Comparison of ENCODE assay signal across 21 cellular contexts in genomic region chr6:167647750-167648470, GRCh38.
"Had no signal": no experiment of that assay in that cellular context is flagged by ENCODE, and none has a peak within 500 bp of the region (broad histone marks: within the 10 kb centered on the region; RNA-seq: fewer than 3 reads in every experiment).

No MANE protein-coding gene starts in this region.

- H3K9me3 Mint-ChIP-seq: activated naive CD4-positive, alpha-beta T cell treated with anti-CD3 and anti-CD28 coated beads, Interleukin-2, amount 50 U/mL, for 24 hours; memory B cell; nephron had no signal

- H3K4me3 ChIP-seq: ascending aorta, prostate gland, skin epidermis, testis, upper lobe of left lung had no signal

- H3K36me3 ChIP-seq: ascending aorta, prostate gland, upper lobe of left lung had no signal

- H3K36me3 Mint-ChIP-seq: activated naive CD4-positive, alpha-beta T cell treated with anti-CD3 and anti-CD28 coated beads, Interleukin-2, amount 50 U/mL, for 24 hours; memory B cell had no signal

- H3K4me3 Mint-ChIP-seq: activated naive CD4-positive, alpha-beta T cell treated with anti-CD3 and anti-CD28 coated beads, Interleukin-2, amount 50 U/mL, for 24 hours; memory B cell; nephron had no signal

- H3K27me3 ChIP-seq: ascending aorta, testis, upper lobe of left lung had no signal

- H3K9me3 ChIP-seq: ascending aorta, prostate gland, testis, upper lobe of left lung had no signal

- H3K4me1 ChIP-seq: ascending aorta, prostate gland had no signal

- FAIRE-seq: bronchial epithelial cell, islet of Langerhans had no signal

- H3K27ac Mint-ChIP-seq: activated naive CD4-positive, alpha-beta T cell treated with anti-CD3 and anti-CD28 coated beads, Interleukin-2, amount 50 U/mL, for 24 hours; memory B cell; nephron had no signal

- DNase-seq: activated CD4-positive, CD25-positive, alpha-beta regulatory T cell treated with anti-CD3 and anti-CD28 coated beads, Interleukin-2, amount 50 U/mL, for 72 hours; activated gamma-delta T cell; cerebellar nuclear complex; effector CD8-positive, alpha-beta T cell; foreskin fibroblast; hippocampal formation; stimulated activated CD4-positive, alpha-beta T cell treated with anti-CD3 and anti-CD28 coated beads, Interleukin-4, amount 100 ng/mL, for 1 hour; SW 1271; T-helper 2 cell; testis; upper lobe of left lung had no signal

- H3K27ac ChIP-seq: ascending aorta, epithelial cell of prostate, prostate gland, skin epidermis, testis, upper lobe of left lung, VCaP had no signal

- H3K4me1 Mint-ChIP-seq: activated naive CD4-positive, alpha-beta T cell treated with anti-CD3 and anti-CD28 coated beads, Interleukin-2, amount 50 U/mL, for 24 hours; memory B cell had no signal
